In the genomic region with DNA sequence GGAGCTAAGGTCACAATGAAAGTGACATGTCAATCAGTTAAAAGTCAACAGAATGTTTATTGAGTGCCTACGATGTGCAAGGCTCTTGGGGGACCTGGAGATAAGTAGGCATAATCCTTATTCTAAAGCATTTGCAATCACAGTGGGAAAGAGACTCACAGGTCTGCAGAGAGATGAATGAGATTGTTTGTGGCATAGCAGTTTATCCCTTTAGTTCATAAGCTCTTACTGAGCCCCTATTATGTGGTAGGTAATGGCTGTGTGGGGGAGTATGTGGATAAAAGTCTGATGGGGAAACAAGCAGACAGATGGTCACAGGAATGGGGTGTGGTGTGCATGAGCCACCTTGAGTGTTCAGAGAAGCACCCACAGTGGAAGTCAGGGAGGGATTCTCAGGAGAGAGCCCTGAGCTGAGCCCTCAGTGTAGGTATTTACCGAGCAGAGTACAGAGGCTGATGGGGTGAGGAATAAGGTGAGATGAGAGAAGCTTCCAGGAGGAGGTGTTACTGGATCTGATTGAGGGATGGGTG, we compare ENCODE assay signal across 28 cellular contexts. TPM values are rescaled to one million over a fixed set of nuclear protein-coding genes. Genes with fewer than 3 reads are reported as not detected.
DNase-seq lines count a peak whose midpoint lies in the region; ATAC-seq, FAIRE-seq and TF ChIP-seq lines count a peak whose summit lies in the region.
"Had no signal": no experiment of that assay in that cellular context is flagged by ENCODE, and none has a peak within 500 bp of the region (broad histone marks: within the 10 kb centered on the region; RNA-seq: fewer than 3 reads in every experiment).

No MANE protein-coding gene starts in this region.

- H3K27ac ChIP-seq in HepG2 (ENCODE audit: extremely low read length, insufficient read depth, low read length) (no peak overlapping the region), right lobe of liver (no peak overlapping the region), hepatocyte (peak overlapping the region; percentile 64), neuronal stem cell (replicated peaks; ENCODE audit: low read length) (no peak overlapping the region), foreskin keratinocyte (no peak overlapping the region)
- H3K27ac ChIP-seq: lower lobe of right lung, psoas muscle, SJSA1 had no signal

- H3K9me2 ChIP-seq in hepatocyte (replicated peaks; ENCODE audit: insufficient read depth): no peaks in the 10 kb centered on the region

- no peak overlapping the region for H3K14ac ChIP-seq in neuronal stem cell (ENCODE audit: low read length)

- no peak overlapping the region for H4K91ac ChIP-seq in neuronal stem cell (ENCODE audit: low read depth, low read length, poor library complexity)

- FAIRE-seq in HepG2 (lab: Jason Lieb, UNC): no peak
- FAIRE-seq: G401.6 had no signal

- H3K4ac ChIP-seq in neuronal stem cell (ENCODE audit: low read length): no peak overlapping the region

- H3K23ac ChIP-seq in neuronal stem cell (ENCODE audit: low read depth, low read length, poor library complexity): no peak overlapping the region

- H3K36me3 ChIP-seq in HepG2 (replicated peaks in 1 of 2; ENCODE audit: control insufficient read depth in 1 of 2, insufficient read depth in 2 of 2, low read length in 2 of 2) (no peaks in the 10 kb centered on the region), right lobe of liver (no peaks in the 10 kb centered on the region), hepatocyte (replicated peaks; ENCODE audit: insufficient read depth, low read depth) (no peaks in the 10 kb centered on the region), neuronal stem cell (replicated peaks in 1 of 2; ENCODE audit: control insufficient read depth in 2 of 2, insufficient read depth in 2 of 2, low read length in 2 of 2) (no peaks in the 10 kb centered on the region)
- H3K36me3 ChIP-seq: SJSA1 had no signal

- H2AFZ ChIP-seq in HepG2 (ENCODE audit: low read length) (no peak overlapping the region), hepatocyte (no peak overlapping the region), neuronal stem cell (ENCODE audit: low read length) (no peak overlapping the region)

- TF ChIP-seq POLR2A in HepG2 (IDR thresholded peaks at IDR 0.05; ENCODE audit: insufficient read depth in 1 of 2, low read depth in 2 of 2, low read length in 2 of 2) (no peak), right lobe of liver (IDR thresholded peaks at IDR 0.05) (no peak)

- H3K4me3 Mint-ChIP-seq in activated CD4-positive, alpha-beta T cell treated with anti-CD3 and anti-CD28 coated beads, Interleukin-2, amount 10 ng/mL, durations not matched to agents 24 days and 14 days: no peak overlapping the region
- H3K4me3 Mint-ChIP-seq: activated CD8-positive, alpha-beta T cell treated with anti-CD3 and anti-CD28 coated beads for 36 hours; activated naive CD8-positive, alpha-beta T cell treated with anti-CD3 and anti-CD28 coated beads, Interleukin-2, amount 50 U/mL, for 24 hours; central memory CD8-positive, alpha-beta T cell; effector memory CD8-positive, alpha-beta T cell; stimulated activated effector memory CD8-positive, alpha-beta T cell treated with anti-CD3 and anti-CD28 coated beads, Interleukin-12 subunit alpha, Interleukin-12 subunit beta, amount 100 ng/mL, for 72 hours; type B pancreatic cell had no signal

- H3K27me3 Mint-ChIP-seq in activated CD4-positive, alpha-beta T cell treated with anti-CD3 and anti-CD28 coated beads, Interleukin-2, amount 10 ng/mL, durations not matched to agents 24 days and 14 days: no peaks in the 10 kb centered on the region
- H3K27me3 Mint-ChIP-seq: activated CD8-positive, alpha-beta T cell treated with anti-CD3 and anti-CD28 coated beads for 36 hours; activated naive CD8-positive, alpha-beta T cell treated with anti-CD3 and anti-CD28 coated beads, Interleukin-2, amount 50 U/mL, for 24 hours; central memory CD8-positive, alpha-beta T cell; naive thymus-derived CD4-positive, alpha-beta T cell; type B pancreatic cell had no signal

- H4K20me1 ChIP-seq in HepG2 (ENCODE audit: insufficient read depth, low read length): no peaks in the 10 kb centered on the region
- H4K20me1 ChIP-seq in hepatocyte (ENCODE audit: insufficient read depth, poor library complexity, severe bottlenecking): no peaks in the 10 kb centered on the region

- in situ Hi-C loops in HepG2 (cut with HindIII; ENCODE audit: extremely low pct_ligation_motif_present, low pct_unique_long_range_greater_than_20kb): no loop called here

- H3K36me3 Mint-ChIP-seq in activated CD4-positive, alpha-beta T cell treated with anti-CD3 and anti-CD28 coated beads, Interleukin-2, amount 10 ng/mL, durations not matched to agents 24 days and 14 days (ENCODE audit: low read depth): peaks cover 17% of the 10 kb centered on the region
- H3K36me3 Mint-ChIP-seq: stimulated activated effector memory CD8-positive, alpha-beta T cell treated with anti-CD3 and anti-CD28 coated beads, Interleukin-12 subunit alpha, Interleukin-12 subunit beta, amount 100 ng/mL, for 72 hours had no signal

- intact Hi-C loops in HepG2 (cut with micrococcal nuclease; ENCODE audit: unreplicated experiment) (no loop called here), right lobe of liver (cut with DNase I) (no loop called here)
- intact Hi-C loops in activated CD4-positive, alpha-beta T cell treated with anti-CD3 and anti-CD28 coated beads, Interleukin-2, amount 10 ng/mL, durations not matched to agents 24 days and 14 days (cut with micrococcal nuclease): no loop called here

- no peak overlapping the region for H2BK15ac ChIP-seq in neuronal stem cell (ENCODE audit: low read length)

- POLR2A ChIA-PET in HepG2 (lab: Yijun Ruan, JAX): no interaction called here

- H3K9ac ChIP-seq in HepG2 (ENCODE audit: insufficient read depth, low read depth, low read length) (no peak overlapping the region), neuronal stem cell (ENCODE audit: low read depth, low read length, poor library complexity) (no peak overlapping the region)

- H3K79me1 ChIP-seq in neuronal stem cell (ENCODE audit: low read depth, low read length): no peaks in the 10 kb centered on the region

- H3K79me2 ChIP-seq in HepG2 (ENCODE audit: insufficient read depth, low read length) (no peaks in the 10 kb centered on the region), hepatocyte (no peaks in the 10 kb centered on the region)

- no peak overlapping the region for H4K8ac ChIP-seq in neuronal stem cell (ENCODE audit: low read depth, low read length)

- H3K4me1 Mint-ChIP-seq in activated CD4-positive, alpha-beta T cell treated with anti-CD3 and anti-CD28 coated beads, Interleukin-2, amount 10 ng/mL, durations not matched to agents 24 days and 14 days: peaks cover 37% of the 10 kb centered on the region

- no peak overlapping the region for H3K18ac ChIP-seq in neuronal stem cell (ENCODE audit: low read length)

- no peaks in the 10 kb centered on the region for H3K9me3 Mint-ChIP-seq in activated CD4-positive, alpha-beta T cell treated with anti-CD3 and anti-CD28 coated beads, Interleukin-2, amount 10 ng/mL, durations not matched to agents 24 days and 14 days
- H3K9me3 Mint-ChIP-seq: central memory CD8-positive, alpha-beta T cell; effector memory CD8-positive, alpha-beta T cell had no signal

- ATAC-seq in HepG2: no peak
- ATAC-seq in right lobe of liver: no peak
- no peak for ATAC-seq in foreskin keratinocyte
- ATAC-seq: activated CD8-positive, alpha-beta T cell treated with anti-CD3 and anti-CD28 coated beads for 36 hours; activated naive CD8-positive, alpha-beta T cell treated with anti-CD3 and anti-CD28 coated beads, Interleukin-2, amount 50 U/mL, for 24 hours; effector memory CD8-positive, alpha-beta T cell; lower lobe of right lung; naive thymus-derived CD4-positive, alpha-beta T cell; stimulated activated effector memory CD8-positive, alpha-beta T cell treated with anti-CD3 and anti-CD28 coated beads, Interleukin-12 subunit alpha, Interleukin-12 subunit beta, amount 100 ng/mL, for 72 hours had no signal

- no peak overlapping the region for H3K27ac Mint-ChIP-seq in activated CD4-positive, alpha-beta T cell treated with anti-CD3 and anti-CD28 coated beads, Interleukin-2, amount 10 ng/mL, durations not matched to agents 24 days and 14 days
- H3K27ac Mint-ChIP-seq: activated CD8-positive, alpha-beta T cell treated with anti-CD3 and anti-CD28 coated beads for 36 hours; activated naive CD8-positive, alpha-beta T cell treated with anti-CD3 and anti-CD28 coated beads, Interleukin-2, amount 50 U/mL, for 24 hours; effector memory CD8-positive, alpha-beta T cell; stimulated activated effector memory CD8-positive, alpha-beta T cell treated with anti-CD3 and anti-CD28 coated beads, Interleukin-12 subunit alpha, Interleukin-12 subunit beta, amount 100 ng/mL, for 72 hours; type B pancreatic cell had no signal

- H3K9me3 ChIP-seq in HepG2 (ENCODE audit: low read length) (no peaks in the 10 kb centered on the region), right lobe of liver (no peaks in the 10 kb centered on the region), hepatocyte (ENCODE audit: low read depth) (no peaks in the 10 kb centered on the region), neuronal stem cell (replicated peaks in 1 of 2; ENCODE audit: control insufficient read depth in 2 of 2, insufficient read depth in 1 of 2, low read depth in 1 of 2, low read length in 2 of 2) (peaks cover 0 to 3% of the 10 kb centered on the region in 2 donors)
- H3K9me3 ChIP-seq: lower lobe of right lung, psoas muscle, SJSA1 had no signal

- H2BK120ac ChIP-seq in neuronal stem cell (ENCODE audit: low read depth, low read length): no peak overlapping the region

- no peak overlapping the region for H2BK12ac ChIP-seq in neuronal stem cell (ENCODE audit: low read length)

- no peak for DNase-seq in HepG2 (ENCODE audit: low spot score)
- no peak for DNase-seq in right lobe of liver
- peak; percentile 69 for DNase-seq in OCI-M1 (lab: John Stamatoyannopoulos, UW)
- DNase-seq in hepatocyte (ENCODE audit: low spot score): no peak
- DNase-seq in activated CD4-positive, alpha-beta T cell treated with anti-CD3 and anti-CD28 coated beads, Interleukin-2, amount 10 ng/mL, durations not matched to agents 24 days and 14 days: no peak
- no peak for DNase-seq in neuronal stem cell (ENCODE audit: low spot score)
- no peak for DNase-seq in foreskin keratinocyte
- DNase-seq: activated CD4-positive, CD25-positive, alpha-beta regulatory T cell treated with anti-CD3 and anti-CD28 coated beads, Interleukin-2, amount 50 U/mL, for 72 hours; activated CD8-positive, alpha-beta T cell treated with anti-CD3 and anti-CD28 coated beads for 36 hours; activated naive CD8-positive, alpha-beta T cell treated with anti-CD3 and anti-CD28 coated beads, Interleukin-2, amount 50 U/mL, for 24 hours; C1 segment of cervical spinal cord; COR-L47; DMS79; effector memory CD8-positive, alpha-beta T cell; IMR-90; lower lobe of right lung; naive thymus-derived CD4-positive, alpha-beta T cell; NCI-H146; NCI-H2107; occipital lobe; psoas muscle; stimulated activated CD4-positive, alpha-beta T cell treated with anti-CD3 and anti-CD28 coated beads, Interleukin-15, amount 100 ng/mL, for 24 hours; stimulated activated CD4-positive, alpha-beta T cell treated with anti-CD3 and anti-CD28 coated beads, Interleukin-4, amount 100 ng/mL, for 4 hours had no signal

- BruUV-seq in HepG2 (replicated peaks; lab: Mats Ljungman, UMichigan): no TSS peak

- no peak for TF ChIP-seq RAD21 in HepG2 (CRISPR knock-in tag; IDR thresholded peaks at IDR 0.05)

- TF ChIP-seq EP300 in HepG2 (IDR thresholded peaks at IDR 0.05; ENCODE audit: low read depth in 2 of 2, low read length in 2 of 2) (no peak), HepG2 (CRISPR knock-in tag; IDR thresholded peaks at IDR 0.05; ENCODE audit: borderline replicate concordance) (no peak)

- H2AK5ac ChIP-seq in neuronal stem cell (ENCODE audit: low read depth, low read length): no peak overlapping the region

- peaks cover 45% of the 10 kb centered on the region for H3K4me1 ChIP-seq in HepG2 (ENCODE audit: insufficient read depth, low read length)
- no peaks in the 10 kb centered on the region for H3K4me1 ChIP-seq in right lobe of liver
- H3K4me1 ChIP-seq in hepatocyte (ENCODE audit: insufficient read depth): peaks cover 10% of the 10 kb centered on the region
- H3K4me1 ChIP-seq in neuronal stem cell (ENCODE audit: control insufficient read depth in 2 of 2, insufficient read depth in 1 of 2, low read depth in 1 of 2, low read length in 2 of 2): peaks cover 9 to 10% of the 10 kb centered on the region in 2 donors
- no peaks in the 10 kb centered on the region for H3K4me1 ChIP-seq in foreskin keratinocyte
- H3K4me1 ChIP-seq: psoas muscle had no signal

- H3K4me3 ChIP-seq in HepG2 (replicated peaks in 1 of 3; ENCODE audit: insufficient read depth in 1 of 3, low read depth in 2 of 3, low read length in 3 of 3): no peak overlapping the region
- H3K4me3 ChIP-seq in right lobe of liver: no peak overlapping the region
- no peak overlapping the region for H3K4me3 ChIP-seq in hepatocyte
- no peak overlapping the region for H3K4me3 ChIP-seq in neuronal stem cell (ENCODE audit: low read length in 2 of 2)
- H3K4me3 ChIP-seq: lower lobe of right lung, psoas muscle, SJSA1 had no signal

- CTCF ChIA-PET in HepG2 (lab: Yijun Ruan, JAX; ENCODE audit: low intra/inter-chr PET ratio, low total read pairs): no interaction called here

- 11% methylated on average over 2 of the region's 2 CpGs for WGBS in HepG2 (ENCODE audit: low lambda C conversion rate)
- WGBS in right lobe of liver (ENCODE audit: insufficient coverage, low coverage, low lambda C conversion rate, missing lambda C conversion rate): 38% methylated on average over 2 of the region's 2 CpGs
- WGBS in hepatocyte (ENCODE audit: low lambda C conversion rate, missing lambda C conversion rate): 50% methylated on average over 2 of the region's 2 CpGs
- WGBS in neuronal stem cell (ENCODE audit: extremely low coverage in 2 of 2, insufficient read length in 2 of 2, insufficient replicate concordance in 1 of 2), 2 donors: no CpG with 5 or more reads among the region's 2 CpGs

- H3K27me3 ChIP-seq in HepG2 (ENCODE audit: control insufficient read depth in 1 of 2, insufficient read depth in 2 of 2, low read length in 2 of 2) (peaks cover 2 to 24% of the 10 kb centered on the region in 2 experiments; a peak in 4 of 5 replicates), right lobe of liver (no peaks in the 10 kb centered on the region), hepatocyte (no peaks in the 10 kb centered on the region), neuronal stem cell (ENCODE audit: control insufficient read depth in 3 of 3, insufficient read depth in 3 of 3, low read depth in 1 of 3, low read length in 3 of 3) (no peaks in the 10 kb centered on the region), foreskin keratinocyte (peaks cover 2% of the 10 kb centered on the region)
- H3K27me3 ChIP-seq: SJSA1 had no signal

- H2BK5ac ChIP-seq in neuronal stem cell (ENCODE audit: low read length): no peak overlapping the region

- H3K4me2 ChIP-seq in HepG2 (ENCODE audit: low read depth, low read length) (peak overlapping the region; percentile 58; the same call in 1 of the 2 replicates), hepatocyte (no peak overlapping the region), neuronal stem cell (ENCODE audit: insufficient read depth, low read length, poor library complexity, severe bottlenecking) (no peak overlapping the region)

- TF ChIP-seq CTCF in HepG2 (CRISPR knock-in tag; IDR thresholded peaks at IDR 0.05) (no peak), right lobe of liver (IDR thresholded peaks at IDR 0.05) (no peak), hepatocyte (IDR thresholded peaks at IDR 0.05; ENCODE audit: poor library complexity) (no peak), foreskin keratinocyte (conservative IDR thresholded peaks at IDR 0.05) (no peak)

RNA-seq across cellular contexts. Expression of gene EMILIN2, which starts 48.1 kb away (rescaled TPM):
- total RNA-seq in HepG2 (2016; rRNA removed; fragmentation: Illumina TruSeq; extraction: Trizol) (6.9 and 8.2 TPM in 2 replicates), right lobe of liver (1 to 10 TPM in 5 of 6 experiments, under 1 TPM in 1; 0.99 to 4.4 (median 2.3) TPM), hepatocyte (10.6 and 11.9 TPM in 2 replicates), foreskin keratinocyte (0.42 and 0.65 TPM in 2 replicates)
- total RNA-seq in HepG2 (2016; cell fraction: cytosol; rRNA removed; fragmentation: Illumina TruSeq; extraction: Trizol; ENCODE audit: low read depth): 2.9 and 3.0 TPM in 2 replicates
- total RNA-seq in HepG2 (2016; cell fraction: insoluble cytoplasmic fraction; rRNA removed; fragmentation: Illumina TruSeq; extraction: Trizol): 6.1 and 8.5 TPM in 2 replicates
- 7.4 and 9.6 TPM in 2 replicates for total RNA-seq in HepG2 (2016; cell fraction: membrane; rRNA removed; fragmentation: Illumina TruSeq; extraction: Trizol)
- 9.9 and 10.2 TPM in 2 replicates for total RNA-seq in HepG2 (2016; cell fraction: nucleus; rRNA removed; fragmentation: Illumina TruSeq; extraction: Trizol)
- polyA plus RNA-seq in HepG2 (2011; rRNA removed) (7.6 and 9.7 TPM in 2 replicates), hepatocyte (16.8 and 21.6 TPM in 2 replicates), foreskin keratinocyte (0.55 and 0.82 TPM in 2 replicates)
- polyA plus RNA-seq in HepG2 (2011; cell fraction: cytosol; rRNA removed): 6.3 and 8.4 TPM in 2 replicates
- 22.2 and 25.5 TPM in 2 replicates for polyA plus RNA-seq in HepG2 (2011; cell fraction: nucleus; rRNA removed)
- 5.1 and 5.3 TPM in 2 replicates for polyA plus RNA-seq in HepG2 (2012)
- polyA plus RNA-seq in HepG2 (2016; cell fraction: cytosol; fragmentation: Illumina TruSeq; extraction: Trizol; ENCODE audit: low read depth): 3.0 and 3.1 TPM in 2 replicates
- polyA plus RNA-seq in HepG2 (2016; cell fraction: insoluble cytoplasmic fraction; fragmentation: Illumina TruSeq; extraction: Trizol; ENCODE audit: low read depth): 7.1 and 7.9 TPM in 2 replicates
- 6.1 and 7.9 TPM in 2 replicates for polyA plus RNA-seq in HepG2 (2016; cell fraction: membrane; fragmentation: Illumina TruSeq; extraction: Trizol; ENCODE audit: low read depth)
- 22.3 and 22.8 TPM in 2 replicates for polyA plus RNA-seq in HepG2 (2016; cell fraction: nucleus; fragmentation: Illumina TruSeq; extraction: Trizol; ENCODE audit: insufficient read depth, low read depth)
- 3.9 TPM in 1 of 2 replicates, not detected in the other for polyA minus RNA-seq in HepG2 (2011; rRNA and poly(A)+ RNA removed; ENCODE audit: low replicate concordance)
- polyA minus RNA-seq in HepG2 (2011; cell fraction: cytosol; rRNA and poly(A)+ RNA removed): 3.7 and 4.2 TPM in 2 replicates
- 10.1 and 12.4 TPM in 2 replicates for polyA minus RNA-seq in HepG2 (2011; cell fraction: nucleus; rRNA and poly(A)+ RNA removed)
- total RNA-seq in activated CD4-positive, alpha-beta T cell treated with anti-CD3 and anti-CD28 coated beads, Interleukin-2, amount 10 ng/mL, durations not matched to agents 24 days and 14 days: 32.4 and 35.5 TPM in 2 replicates
- polyA plus RNA-seq in neuronal stem cell (2013, experiment 1 of 2): 4.1 TPM
- 3.2 TPM for polyA plus RNA-seq in neuronal stem cell (2013, experiment 2 of 2)
